Comparison of ENCODE assay signal across 8 cellular contexts in genomic region chr11:134050541-134051383, GRCh38. TPM values are rescaled to one million over a fixed set of nuclear protein-coding genes. Genes with fewer than 3 reads are reported as not detected.
DNase-seq lines count a peak whose midpoint lies in the region; ATAC-seq and TF ChIP-seq lines count a peak whose summit lies in the region.

No MANE protein-coding gene starts in this region.

- no peaks in the 10 kb centered on the region for H3K9me3 Mint-ChIP-seq in natural killer cell treated with Interleukin-12 subunit alpha and Interleukin-12 subunit beta and Interleukin-15 and Interleukin-18, amount 100 ng/mL, for 72 hours

- H3K4me3 ChIP-seq in HL-60 (replicated peaks; ENCODE audit: insufficient read depth, low read length), result no peak overlapping the region

- no peak overlapping the region for H3K27ac Mint-ChIP-seq in natural killer cell treated with Interleukin-12 subunit alpha and Interleukin-12 subunit beta and Interleukin-15 and Interleukin-18, amount 100 ng/mL, for 72 hours

- H3K4me1 Mint-ChIP-seq in natural killer cell treated with Interleukin-12 subunit alpha and Interleukin-12 subunit beta and Interleukin-15 and Interleukin-18, amount 100 ng/mL, for 72 hours (ENCODE audit: low read depth in 2 of 2), result peaks cover 0 to 4% of the 10 kb centered on the region in 2 donors

- no peak overlapping the region for H3K4me3 Mint-ChIP-seq in natural killer cell treated with Interleukin-12 subunit alpha and Interleukin-12 subunit beta and Interleukin-15 and Interleukin-18, amount 100 ng/mL, for 72 hours

- H3K27me3 ChIP-seq in HL-60 (ENCODE audit: insufficient read depth, poor library complexity, severe bottlenecking), result peaks cover 4% of the 10 kb centered on the region

- DNase-seq in CMK (ENCODE audit: low read depth) (peak; percentile 43), HL-60 (ENCODE audit: low read depth in 1 of 2, low spot score in 1 of 2) (peak; percentile 14 to 31), NOMO-1 treated with dmso at 0.1 percent for 144 hours (lab: John Stamatoyannopoulos, UW; ENCODE audit: unreplicated experiment) (peak; percentile 15), activated T-cell treated with anti-CD3 and anti-CD28 coated beads for 48 hours (ENCODE audit: low read depth) (peak; percentile 70)
- DNase-seq in natural killer cell treated with Interleukin-12 subunit alpha and Interleukin-12 subunit beta and Interleukin-15 and Interleukin-18, amount 100 ng/mL, for 72 hours (ENCODE audit: low spot score), result peak; percentile 75
- DNase-seq in stimulated activated naive CD8-positive, alpha-beta T cell treated with anti-CD3 and anti-CD28 coated beads, Interleukin-15, Interleukin-2, amounts not matched to agents 100 U/mL and 50 U/mL, for 24 hours, result peak; percentile 83

- peaks cover 29 to 33% of the 10 kb centered on the region in 2 donors for H3K27me3 Mint-ChIP-seq in natural killer cell treated with Interleukin-12 subunit alpha and Interleukin-12 subunit beta and Interleukin-15 and Interleukin-18, amount 100 ng/mL, for 72 hours

- H3K27ac ChIP-seq in HL-60 (replicated peaks), result no peak overlapping the region

- ATAC-seq in GM19467 (IDR thresholded peaks at IDR 0.05; ENCODE audit: unreplicated experiment) (peak; percentile 91), esophagus mucosa (peak; percentile 89)
- ATAC-seq in natural killer cell treated with Interleukin-12 subunit alpha and Interleukin-12 subunit beta and Interleukin-15 and Interleukin-18, amount 100 ng/mL, for 72 hours, result peak; percentile 85 to 90
- peak; percentile 81 for ATAC-seq in stimulated activated naive CD8-positive, alpha-beta T cell treated with anti-CD3 and anti-CD28 coated beads, Interleukin-15, Interleukin-2, amounts not matched to agents 100 U/mL and 50 U/mL, for 24 hours

- peak; percentile 67 for TF ChIP-seq CTCF in HL-60 (IDR thresholded peaks at IDR 0.05; ENCODE audit: insufficient read depth, low read length)

- H3K36me3 Mint-ChIP-seq in natural killer cell treated with Interleukin-12 subunit alpha and Interleukin-12 subunit beta and Interleukin-15 and Interleukin-18, amount 100 ng/mL, for 72 hours, result no peaks in the 10 kb centered on the region

RNA-seq across cellular contexts. Expression of gene JAM3, which starts 18.1 kb away (rescaled TPM):
- 1.7 TPM for total RNA-seq in esophagus mucosa
- 1 to 10 TPM; 2.9 to 5.7 TPM for total RNA-seq in natural killer cell treated with Interleukin-12 subunit alpha and Interleukin-12 subunit beta and Interleukin-15 and Interleukin-18, amount 100 ng/mL, for 72 hours

Comparison
In these comparisons a context has a peak if more than half of its experiments do, and no peak if none do; other contexts are left out.
1. DNase-seq: peak in every context shown above with its lines; median percentile 83 in stimulated activated naive CD8-positive, alpha-beta T cell treated with anti-CD3 and anti-CD28 coated beads, Interleukin-15, Interleukin-2, amounts not matched to agents 100 U/mL and 50 U/mL, for 24 hours; 75 in natural killer cell treated with Interleukin-12 subunit alpha and Interleukin-12 subunit beta and Interleukin-15 and Interleukin-18, amount 100 ng/mL, for 72 hours; 70 in activated T-cell treated with anti-CD3 and anti-CD28 coated beads for 48 hours; 43 in CMK; 22 in HL-60; 15 in NOMO-1 treated with dmso at 0.1 percent for 144 hours.